Comparison of ENCODE assay signal across 15 cellular contexts in the genomic region with DNA sequence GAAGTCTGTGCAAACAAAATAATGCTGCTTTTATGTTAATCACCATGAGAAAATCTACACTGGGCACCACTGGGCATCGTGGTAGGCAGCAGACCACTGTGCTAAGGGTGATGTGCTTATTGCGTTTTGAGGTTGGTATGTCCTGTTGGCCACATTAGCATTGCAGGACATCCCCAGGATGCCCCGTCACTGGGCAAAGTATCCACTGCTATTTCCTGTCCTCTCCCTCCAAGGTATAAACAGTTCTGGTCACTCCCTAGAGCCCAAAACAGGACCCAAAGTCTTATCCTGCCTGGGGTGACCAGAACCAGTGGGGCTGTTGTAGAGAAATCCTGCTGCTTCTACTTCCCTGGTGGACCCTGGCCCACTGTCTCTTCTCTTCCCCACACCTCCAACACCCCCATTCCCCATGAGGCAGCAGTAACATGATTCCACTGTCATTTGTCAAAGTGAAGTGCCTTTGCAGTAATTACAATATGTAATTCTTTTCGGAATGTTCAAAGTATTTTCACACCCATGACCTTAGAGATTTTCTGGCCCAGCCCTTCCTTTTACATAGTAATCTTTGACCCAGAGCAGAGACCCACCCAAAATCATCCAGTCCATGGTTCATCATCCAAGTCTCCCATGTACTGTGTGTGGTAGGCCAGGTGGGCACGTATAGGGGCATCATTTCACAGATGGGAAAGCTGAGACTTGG.
DNase-seq lines count a peak whose midpoint lies in the region; ATAC-seq and TF ChIP-seq lines count a peak whose summit lies in the region.
"Had no signal": no experiment of that assay in that cellular context is flagged by ENCODE, and none has a peak within 500 bp of the region (broad histone marks: within the 10 kb centered on the region; RNA-seq: fewer than 3 reads in every experiment).

No MANE protein-coding gene starts in this region.

- H3K4me3 ChIP-seq in heart left ventricle = no peak overlapping the region
- H3K4me3 ChIP-seq in sigmoid colon = no peak overlapping the region
- no peak overlapping the region for H3K4me3 ChIP-seq in uterus
- H3K4me3 ChIP-seq in lower leg skin (ENCODE audit: low read depth, poor library complexity, severe bottlenecking) = no peak overlapping the region
- H3K4me3 ChIP-seq: pancreas had no signal

- DNase-seq in heart left ventricle (no peak), Right ventricle myocardium superior (no peak), islet precursor cell (peak; percentile 19), sigmoid colon (no peak), uterus (peak in 1 of 2 donors; percentile 43), lower leg skin (ENCODE audit: low spot score in 2 of 2) (no peak), NCI-H345 (lab: John Stamatoyannopoulos, UW) (no peak)
- DNase-seq: activated CD8-positive, alpha-beta T cell treated with anti-CD3 and anti-CD28 coated beads for 36 hours; H7; NCI-H1105; pancreas had no signal

- peak in 2 of 4 donors; percentile 12 to 20 for ATAC-seq in heart left ventricle
- no peak for ATAC-seq in Right ventricle myocardium superior (ENCODE audit: poor library complexity)
- ATAC-seq in HG02571 (IDR thresholded peaks at IDR 0.05; ENCODE audit: unreplicated experiment) = no peak
- ATAC-seq: activated CD8-positive, alpha-beta T cell treated with anti-CD3 and anti-CD28 coated beads for 36 hours; pancreas had no signal

- intact Hi-C loops in heart left ventricle (cut with DNase I) = loop anchor here in 6 of 10 donors (2.0 to 10.0 kb wide), 7 partner anchors 28 to 244 kb away; partner anchors contain the start of gene KALRN (in 3 of the 6)
- intact Hi-C loops in Right ventricle myocardium superior (cut with DNase I) = loop anchor here (5.0 kb wide), 1 partner anchor 244 kb away; the partner anchor contains the start of gene KALRN
- intact Hi-C loops in sigmoid colon (cut with DNase I) = no loop called here
- intact Hi-C loops in uterus (cut with DNase I; ENCODE audit: low total_unique reads) = no loop called here
- intact Hi-C loops in lower leg skin (cut with DNase I; ENCODE audit: low total_unique reads) = no loop called here

- H3K36me3 ChIP-seq in heart left ventricle (no peaks in the 10 kb centered on the region), sigmoid colon (no peaks in the 10 kb centered on the region), uterus (no peaks in the 10 kb centered on the region)
- H3K36me3 ChIP-seq: pancreas had no signal

- H3K4me1 ChIP-seq in heart left ventricle (peaks cover 23 to 88% (median 58%) of the 10 kb centered on the region in 12 donors), sigmoid colon (peaks cover 0 to 73% (median 53%) of the 10 kb centered on the region in 4 donors), uterus (peaks cover 10 to 47% of the 10 kb centered on the region in 2 donors)
- H3K4me1 ChIP-seq: pancreas had no signal

- 55 to 71% (median 69%) methylated on average over 5 of the region's 5 CpGs for WGBS in heart left ventricle, 4 donors
- WGBS in sigmoid colon, 2 donors = 63 to 78% methylated on average over 5 of the region's 5 CpGs
- 85 to 87% methylated on average over 5 of the region's 5 CpGs for WGBS in lower leg skin, 2 donors

- TF ChIP-seq POLR2A in heart left ventricle (IDR thresholded peaks at IDR 0.05) (no peak), sigmoid colon (IDR thresholded peaks at IDR 0.05) (no peak), uterus (IDR thresholded peaks at IDR 0.05) (no peak), lower leg skin (IDR thresholded peaks at IDR 0.05) (no peak)

- H3K27me3 ChIP-seq in heart left ventricle = no peaks in the 10 kb centered on the region
- no peaks in the 10 kb centered on the region for H3K27me3 ChIP-seq in sigmoid colon
- H3K27me3 ChIP-seq in uterus = no peaks in the 10 kb centered on the region
- H3K27me3 ChIP-seq: pancreas had no signal

- no peak for TF ChIP-seq EP300 in sigmoid colon (IDR thresholded peaks at IDR 0.05)

- H3K27ac ChIP-seq in heart left ventricle (peak overlapping the region; percentile 68 to 96 (median 86)), sigmoid colon (peak overlapping the region; percentile 39 to 82 (median 68)), uterus (peak overlapping the region; percentile 78 to 79)
- H3K27ac ChIP-seq: C4-2B, epithelial cell of prostate, KMS-11 had no signal

- TF ChIP-seq CTCF in heart left ventricle (IDR thresholded peaks at IDR 0.05) = no peak
- no peak for TF ChIP-seq CTCF in sigmoid colon (IDR thresholded peaks at IDR 0.05)
- no peak for TF ChIP-seq CTCF in uterus (IDR thresholded peaks at IDR 0.05)
- no peak for TF ChIP-seq CTCF in lower leg skin (IDR thresholded peaks at IDR 0.05)

- H3K9me3 ChIP-seq in heart left ventricle (no peaks in the 10 kb centered on the region), sigmoid colon (no peaks in the 10 kb centered on the region), uterus (no peaks in the 10 kb centered on the region)
- H3K9me3 ChIP-seq: pancreas had no signal

Comparison
In these comparisons a context has a peak if more than half of its experiments do, and no peak if none do; other contexts are left out.
1. intact Hi-C loops: an anchor here in heart left ventricle (2.0 to 10.0 kb wide) and Right ventricle myocardium superior (5.0 kb wide); none called in sigmoid colon, uterus and lower leg skin.